In genomic region chr4:48079972-48080391, GRCh38 we compare ENCODE assay signal across 12 cellular contexts. TPM values are rescaled to one million over a fixed set of nuclear protein-coding genes. Genes with fewer than 3 reads are reported as not detected.
DNase-seq lines count a peak whose midpoint lies in the region; ATAC-seq and TF ChIP-seq lines count a peak whose summit lies in the region.
"Had no signal": no experiment of that assay in that cellular context is flagged by ENCODE, and none has a peak within 500 bp of the region (broad histone marks: within the 10 kb centered on the region; RNA-seq: fewer than 3 reads in every experiment).

No MANE protein-coding gene starts in this region.

- no peaks in the 10 kb centered on the region for H3K27me3 ChIP-seq in RWPE2 (ENCODE audit: insufficient read depth, poor library complexity, severe bottlenecking)
- H3K27me3 ChIP-seq: vagina had no signal

- peak overlapping the region; percentile 47 for H3K27ac Mint-ChIP-seq in activated T-cell treated with anti-CD3 and anti-CD28 coated beads, Interleukin-2, amount 50 U/mL, for 72 hours
- H3K27ac Mint-ChIP-seq: activated CD4-positive, alpha-beta memory T cell treated with anti-CD3 and anti-CD28 coated beads for 36 hours had no signal

- H3K4me1 Mint-ChIP-seq in activated T-cell treated with anti-CD3 and anti-CD28 coated beads, Interleukin-2, amount 50 U/mL, for 72 hours (ENCODE audit: low read depth) = peaks cover 31% of the 10 kb centered on the region

- no peaks in the 10 kb centered on the region for H3K9me3 ChIP-seq in RWPE2 (ENCODE audit: severe bottlenecking)
- H3K9me3 ChIP-seq: vagina had no signal

- H3K4me1 ChIP-seq in RWPE2 (ENCODE audit: insufficient read depth, poor library complexity, severe bottlenecking) = peaks cover 24% of the 10 kb centered on the region
- H3K4me1 ChIP-seq: vagina had no signal

- no peaks in the 10 kb centered on the region for H3K36me3 ChIP-seq in RWPE2 (ENCODE audit: low read depth)
- H3K36me3 ChIP-seq: vagina had no signal

- no peak overlapping the region for H3K4me3 ChIP-seq in RWPE2 (ENCODE audit: severe bottlenecking)
- H3K4me3 ChIP-seq in skeletal muscle cell (ENCODE audit: low read depth, low read length) = no peak overlapping the region
- H3K4me3 ChIP-seq: vagina had no signal

- H3K27me3 Mint-ChIP-seq in activated T-cell treated with anti-CD3 and anti-CD28 coated beads, Interleukin-2, amount 50 U/mL, for 72 hours (ENCODE audit: low read depth) = no peaks in the 10 kb centered on the region
- H3K27me3 Mint-ChIP-seq: activated CD4-positive, alpha-beta memory T cell treated with anti-CD3 and anti-CD28 coated beads for 36 hours had no signal

- peaks cover 4 to 12% of the 10 kb centered on the region in 2 donors for H3K36me3 Mint-ChIP-seq in activated T-cell treated with anti-CD3 and anti-CD28 coated beads, Interleukin-2, amount 50 U/mL, for 72 hours (ENCODE audit: insufficient read depth in 2 of 2)

- peak overlapping the region; percentile 70 for H3K27ac ChIP-seq in RWPE2 (ENCODE audit: poor library complexity, severe bottlenecking)
- H3K27ac ChIP-seq: vagina had no signal

- no peak for TF ChIP-seq CTCF in RWPE2 (IDR thresholded peaks at IDR 0.05; ENCODE audit: poor library complexity, severe bottlenecking)

- no peak for ATAC-seq in activated T-cell treated with anti-CD3 and anti-CD28 coated beads, Interleukin-2, amount 50 U/mL, for 72 hours (replicated peaks in 1 of 2)
- ATAC-seq in RWPE2 (ENCODE audit: low read depth) (peak; percentile 91), HG02763 (IDR thresholded peaks at IDR 0.05; ENCODE audit: unreplicated experiment) (no peak), HG03159 (IDR thresholded peaks at IDR 0.05; ENCODE audit: unreplicated experiment) (no peak)

- no peak for DNase-seq in activated T-cell treated with anti-CD3 and anti-CD28 coated beads, Interleukin-2, amount 50 U/mL, for 72 hours
- no peak for DNase-seq in activated T-cell treated with anti-CD3 and anti-CD28 coated beads, Interleukin-2, amount 50 U/mL, for 48 hours
- DNase-seq in RWPE2 (ENCODE audit: low spot score) (no peak), glomerular endothelial cell (ENCODE audit: extremely low read depth, low read depth, low spot score) (peak; percentile 45), skeletal muscle cell (ENCODE audit: low read depth) (peak; percentile 4)
- no peak for DNase-seq in activated CD4-positive, alpha-beta T cell treated with anti-CD3 and anti-CD28 coated beads for 1 hour
- DNase-seq: GF-D8, T-helper 1 cell had no signal

- no peaks in the 10 kb centered on the region for H3K9me3 Mint-ChIP-seq in activated T-cell treated with anti-CD3 and anti-CD28 coated beads, Interleukin-2, amount 50 U/mL, for 72 hours
- H3K9me3 Mint-ChIP-seq: activated CD4-positive, alpha-beta memory T cell treated with anti-CD3 and anti-CD28 coated beads for 36 hours had no signal

- no peak overlapping the region for H3K4me3 Mint-ChIP-seq in activated T-cell treated with anti-CD3 and anti-CD28 coated beads, Interleukin-2, amount 50 U/mL, for 72 hours
- H3K4me3 Mint-ChIP-seq: activated CD4-positive, alpha-beta memory T cell treated with anti-CD3 and anti-CD28 coated beads for 36 hours had no signal

RNA-seq across cellular contexts. Expression of gene TXK, which starts 54.1 kb away (rescaled TPM):
- 10 to 100 TPM; 37.8 to 52.3 TPM for total RNA-seq in activated T-cell treated with anti-CD3 and anti-CD28 coated beads, Interleukin-2, amount 50 U/mL, for 72 hours
- 0.18 and 0.87 TPM in 2 replicates for total RNA-seq in glomerular endothelial cell

Comparison
In these comparisons a context has a peak if more than half of its experiments do, and no peak if none do; other contexts are left out.
1. DNase-seq: peak in glomerular endothelial cell (single experiment) and skeletal muscle cell (single experiment); none in activated T-cell treated with anti-CD3 and anti-CD28 coated beads, Interleukin-2, amount 50 U/mL, for 72 hours (0 of 2), activated T-cell treated with anti-CD3 and anti-CD28 coated beads, Interleukin-2, amount 50 U/mL, for 48 hours (0 of 2), RWPE2 (single experiment) and activated CD4-positive, alpha-beta T cell treated with anti-CD3 and anti-CD28 coated beads for 1 hour (single experiment).
2. RNA of gene TXK, which starts 54.1 kb away (total RNA-seq): 37.8 to 52.3 TPM in activated T-cell treated with anti-CD3 and anti-CD28 coated beads, Interleukin-2, amount 50 U/mL, for 72 hours; 0.18 to 0.87 TPM in glomerular endothelial cell; every median in the first group is over 10 times any median in the second.